ENCODE assay signal across 11 cellular contexts in the genomic region with DNA sequence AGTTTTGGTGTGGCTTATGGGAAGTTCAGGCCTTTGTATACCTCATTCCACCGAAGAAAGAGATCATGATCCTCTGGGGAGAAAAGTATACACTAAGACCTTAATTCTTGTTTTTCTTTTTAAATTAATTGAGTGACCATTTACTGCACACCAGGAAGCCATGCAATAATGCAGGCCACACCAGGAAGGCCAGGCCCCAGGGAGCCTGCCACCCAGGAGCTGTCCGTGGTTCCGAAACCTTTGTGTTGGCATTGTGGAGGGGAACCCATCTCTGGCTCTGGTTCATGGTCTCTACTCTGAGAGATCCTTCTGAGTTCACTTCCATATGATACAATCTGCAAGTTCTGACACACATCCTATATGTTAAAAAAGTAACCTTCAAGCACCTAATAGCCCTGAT.
DNase-seq lines count a peak whose midpoint lies in the region; ATAC-seq and TF ChIP-seq lines count a peak whose summit lies in the region.
"Had no signal": no experiment of that assay in that cellular context is flagged by ENCODE, and none has a peak within 500 bp of the region (broad histone marks: within the 10 kb centered on the region; RNA-seq: fewer than 3 reads in every experiment).

No MANE protein-coding gene starts in this region.

- DNase-seq in Daoy (ENCODE audit: low read depth) (peak; percentile 25), KBM-7 (peak; percentile 13), islet precursor cell (peak; percentile 67), NCI-H748 treated with DMSO at 0.1 percent for 48 hours (lab: John Stamatoyannopoulos, UW) (no peak), upper lobe of left lung (no peak)
- DNase-seq in activated CD8-positive, alpha-beta T cell treated with anti-CD3 and anti-CD28 coated beads, Interleukin-2, amount 10 ng/mL, durations not matched to agents 7 days and 5 days = peak; percentile 63
- DNase-seq: cortex of kidney, NCI-H1417 had no signal

- H3K27me3 ChIP-seq in upper lobe of left lung = peaks cover 0 to 8% (median 0%) of the 10 kb centered on the region in 4 donors

- no peak for ATAC-seq in activated CD8-positive, alpha-beta T cell treated with anti-CD3 and anti-CD28 coated beads, Interleukin-2, amount 10 ng/mL, durations not matched to agents 7 days and 5 days
- ATAC-seq in GM18502 (IDR thresholded peaks at IDR 0.05; ENCODE audit: poor library complexity, unreplicated experiment) = no peak
- no peak for ATAC-seq in upper lobe of left lung (ENCODE audit: low FRiP score in 2 of 2)
- no peak for ATAC-seq in HG03175 (IDR thresholded peaks at IDR 0.05; ENCODE audit: unreplicated experiment)

- CTCF ChIA-PET in activated CD8-positive, alpha-beta T cell treated with anti-CD3 and anti-CD28 coated beads, Interleukin-2, amount 10 ng/mL, durations not matched to agents 7 days and 5 days (lab: Charles Lee) = no interaction called here

- H3K27ac ChIP-seq in upper lobe of left lung = no peak overlapping the region

- H3K36me3 ChIP-seq in upper lobe of left lung = no peaks in the 10 kb centered on the region

- peaks cover 26% of the 10 kb centered on the region for H3K27me3 Mint-ChIP-seq in activated CD8-positive, alpha-beta T cell treated with anti-CD3 and anti-CD28 coated beads, Interleukin-2, amount 10 ng/mL, durations not matched to agents 7 days and 5 days (ENCODE audit: low read depth)

- H3K4me1 Mint-ChIP-seq in activated CD8-positive, alpha-beta T cell treated with anti-CD3 and anti-CD28 coated beads, Interleukin-2, amount 10 ng/mL, durations not matched to agents 7 days and 5 days (ENCODE audit: low read depth) = no peaks in the 10 kb centered on the region

- in situ Hi-C loops in KBM-7 (cut with MboI; ENCODE audit: low pct_unique_long_range_greater_than_20kb, low sequenced_read_pairs) = no loop called here

- no peak for TF ChIP-seq CTCF in upper lobe of left lung (IDR thresholded peaks at IDR 0.05)

- H3K4me3 ChIP-seq in upper lobe of left lung = no peak overlapping the region

- no peaks in the 10 kb centered on the region for H3K4me1 ChIP-seq in upper lobe of left lung

- TF ChIP-seq EP300 in upper lobe of left lung (IDR thresholded peaks at IDR 0.05) = no peak

- H3K9me3 ChIP-seq in upper lobe of left lung = no peaks in the 10 kb centered on the region

- no peak overlapping the region for H3K4me3 Mint-ChIP-seq in activated CD8-positive, alpha-beta T cell treated with anti-CD3 and anti-CD28 coated beads, Interleukin-2, amount 10 ng/mL, durations not matched to agents 7 days and 5 days
- H3K4me3 Mint-ChIP-seq: activated T-helper 1 cell treated with anti-CD3 and anti-CD28 coated beads, Interleukin-12 subunit alpha, Interleukin-12 subunit beta, Interleukin-2, Interleukin-4 antibody, amounts not matched to agents 30 ng/mL and 10 ng/mL and 1 ng/mL, durations not matched to agents 14 hours and 24 hours and 36 hours had no signal

- no peaks in the 10 kb centered on the region for H3K36me3 Mint-ChIP-seq in activated CD8-positive, alpha-beta T cell treated with anti-CD3 and anti-CD28 coated beads, Interleukin-2, amount 10 ng/mL, durations not matched to agents 7 days and 5 days (ENCODE audit: low read depth)

- H3K9me3 Mint-ChIP-seq in activated CD8-positive, alpha-beta T cell treated with anti-CD3 and anti-CD28 coated beads, Interleukin-2, amount 10 ng/mL, durations not matched to agents 7 days and 5 days (ENCODE audit: insufficient read depth) = no peaks in the 10 kb centered on the region
- H3K9me3 Mint-ChIP-seq: activated T-helper 1 cell treated with anti-CD3 and anti-CD28 coated beads, Interleukin-12 subunit alpha, Interleukin-12 subunit beta, Interleukin-2, Interleukin-4 antibody, amounts not matched to agents 30 ng/mL and 10 ng/mL and 1 ng/mL, durations not matched to agents 14 hours and 24 hours and 36 hours had no signal

- WGBS in upper lobe of left lung, 2 donors = 23 to 87% methylated on average over 3 of the region's 3 CpGs

- no peak overlapping the region for H3K27ac Mint-ChIP-seq in activated CD8-positive, alpha-beta T cell treated with anti-CD3 and anti-CD28 coated beads, Interleukin-2, amount 10 ng/mL, durations not matched to agents 7 days and 5 days
- H3K27ac Mint-ChIP-seq: activated T-helper 1 cell treated with anti-CD3 and anti-CD28 coated beads, Interleukin-12 subunit alpha, Interleukin-12 subunit beta, Interleukin-2, Interleukin-4 antibody, amounts not matched to agents 30 ng/mL and 10 ng/mL and 1 ng/mL, durations not matched to agents 14 hours and 24 hours and 36 hours had no signal

- no peak for TF ChIP-seq POLR2A in upper lobe of left lung (IDR thresholded peaks at IDR 0.05)

- POLR2A ChIA-PET in activated CD8-positive, alpha-beta T cell treated with anti-CD3 and anti-CD28 coated beads, Interleukin-2, amount 10 ng/mL, durations not matched to agents 7 days and 5 days (lab: Charles Lee) = no interaction called here

Comparison
In these comparisons a context has a peak if more than half of its experiments do, and no peak if none do; other contexts are left out.
1. DNase-seq: peak in Daoy (single experiment), KBM-7 (single experiment), activated CD8-positive, alpha-beta T cell treated with anti-CD3 and anti-CD28 coated beads, Interleukin-2, amount 10 ng/mL, durations not matched to agents 7 days and 5 days (single experiment) and islet precursor cell (single experiment); none in NCI-H748 treated with DMSO at 0.1 percent for 48 hours (single experiment) and upper lobe of left lung (0 of 2).